In genomic region chr3:66153961-66154923, GRCh38 we compare ENCODE assay signal across 10 cellular contexts.
A peak's percentile ranks its signal among the peaks of the same experiment; 100 is the strongest.
DNase-seq lines count a peak whose midpoint lies in the region; ATAC-seq and TF ChIP-seq lines count a peak whose summit lies in the region.
"Had no signal": no experiment of that assay in that cellular context is flagged by ENCODE, and none has a peak within 500 bp of the region (broad histone marks: within the 10 kb centered on the region; RNA-seq: fewer than 3 reads in every experiment).

No MANE protein-coding gene starts in this region.

- H3K4me3 ChIP-seq in PC-3 (ENCODE audit: low read length) (no peak overlapping the region), fibroblast of pulmonary artery (replicated peaks; ENCODE audit: low read depth, low read length) (peak overlapping the region; percentile 42), uterus (peak overlapping the region; percentile 26 to 27)

- intact Hi-C loops in PC-3 (cut with micrococcal nuclease) (no loop called here), uterus (cut with DNase I; ENCODE audit: low total_unique reads) (no loop called here)

- no peaks in the 10 kb centered on the region for H3K4me1 ChIP-seq in PC-3 (ENCODE audit: insufficient read depth, low read length)
- no peaks in the 10 kb centered on the region for H3K4me1 ChIP-seq in uterus

- CTCF ChIA-PET in PC-3 (lab: Charles Lee) = no interaction called here

- no peak for TF ChIP-seq POLR2A in uterus (IDR thresholded peaks at IDR 0.05)

- H3K9me2 ChIP-seq in PC-3 (replicated peaks; ENCODE audit: low read length) = no peaks in the 10 kb centered on the region

- peaks cover 6% of the 10 kb centered on the region for H3K27me3 Mint-ChIP-seq in nephron progenitor cell (ENCODE audit: low read depth, poor library complexity)
- peaks cover 29% of the 10 kb centered on the region for H3K27me3 Mint-ChIP-seq in T-helper 17 cell
- H3K27me3 Mint-ChIP-seq: activated CD4-positive, alpha-beta T cell treated with anti-CD3 and anti-CD28 coated beads, Interleukin-2, amount 10 ng/mL, durations not matched to agents 24 days and 14 days had no signal

- no peaks in the 10 kb centered on the region for H3K9me3 Mint-ChIP-seq in nephron progenitor cell
- H3K9me3 Mint-ChIP-seq: activated CD4-positive, alpha-beta T cell treated with anti-CD3 and anti-CD28 coated beads, Interleukin-2, amount 10 ng/mL, durations not matched to agents 24 days and 14 days had no signal

- peak overlapping the region; percentile 67 for H3K27ac Mint-ChIP-seq in nephron progenitor cell
- no peak overlapping the region for H3K27ac Mint-ChIP-seq in T-helper 17 cell
- H3K27ac Mint-ChIP-seq: activated CD4-positive, alpha-beta T cell treated with anti-CD3 and anti-CD28 coated beads, Interleukin-2, amount 10 ng/mL, durations not matched to agents 24 days and 14 days had no signal

- no TSS peak for BruUV-seq in PC-3 (replicated peaks; lab: Mats Ljungman, UMichigan)

- no peaks in the 10 kb centered on the region for H4K20me1 ChIP-seq in PC-3 (ENCODE audit: low read length)

- no peaks in the 10 kb centered on the region for H3K9me3 ChIP-seq in PC-3 (ENCODE audit: low read length)
- H3K9me3 ChIP-seq in uterus = no peaks in the 10 kb centered on the region
- no peaks in the 10 kb centered on the region for H3K9me3 ChIP-seq in T-helper 17 cell (ENCODE audit: control insufficient read depth, low read length, poor library complexity, severe bottlenecking)

- no peak overlapping the region for H3K4me2 ChIP-seq in PC-3 (ENCODE audit: low read length)

- TF ChIP-seq CTCF in PC-3 (conservative IDR thresholded peaks at IDR 0.05; ENCODE audit: low read depth, low read length) (no peak), fibroblast of pulmonary artery (IDR thresholded peaks at IDR 0.05; ENCODE audit: low read length, missing control alignments) (no peak), nephron progenitor cell (IDR thresholded peaks at IDR 0.05) (no peak), uterus (IDR thresholded peaks at IDR 0.05) (no peak)

- H3K4me3 Mint-ChIP-seq in nephron progenitor cell = peak overlapping the region; percentile 58
- H3K4me3 Mint-ChIP-seq in T-helper 17 cell = no peak overlapping the region
- H3K4me3 Mint-ChIP-seq: activated CD4-positive, alpha-beta T cell treated with anti-CD3 and anti-CD28 coated beads, Interleukin-2, amount 10 ng/mL, durations not matched to agents 24 days and 14 days had no signal

- no peak overlapping the region for H3K9ac ChIP-seq in PC-3 (ENCODE audit: low read length)

- DNase-seq in PC-3 (peak; percentile 43), fibroblast of pulmonary artery (ENCODE audit: low read depth) (peak; percentile 38), nephron progenitor cell (no peak), uterus (no peak), NOMO-1 (lab: John Stamatoyannopoulos, UW; ENCODE audit: unreplicated experiment in 2 of 2) (no peak), T-helper 17 cell (no peak)
- DNase-seq: activated CD4-positive, alpha-beta T cell treated with anti-CD3 and anti-CD28 coated beads, Interleukin-2, amount 10 ng/mL, durations not matched to agents 24 days and 14 days; H7 had no signal

- H3K4me1 Mint-ChIP-seq in nephron progenitor cell (peaks cover 25% of the 10 kb centered on the region), T-helper 17 cell (no peaks in the 10 kb centered on the region)
- H3K4me1 Mint-ChIP-seq: activated CD4-positive, alpha-beta T cell treated with anti-CD3 and anti-CD28 coated beads, Interleukin-2, amount 10 ng/mL, durations not matched to agents 24 days and 14 days had no signal

- no peaks in the 10 kb centered on the region for H3F3A ChIP-seq in PC-3 (ENCODE audit: low read length, unreplicated experiment)

- H2AFZ ChIP-seq in PC-3 (ENCODE audit: low read length) = no peak overlapping the region

- POLR2A ChIA-PET in PC-3 (lab: Charles Lee; ENCODE audit: unreplicated experiment) = interaction anchor here (0.6 kb wide), 1 partner anchor 574 kb away, joined by 7 read pairs; no protein-coding TSS in a partner anchor

- no peaks in the 10 kb centered on the region for H3K79me2 ChIP-seq in PC-3 (ENCODE audit: low read length)

- ATAC-seq in PC-3 (peak; percentile 67; the same call in 1 of the 2 replicates), GM21447 (IDR thresholded peaks at IDR 0.05; ENCODE audit: unreplicated experiment) (no peak), T-helper 17 cell (no peak)
- ATAC-seq: left lobe of liver had no signal

- H3K27me3 ChIP-seq in PC-3 (ENCODE audit: low read length) = no peaks in the 10 kb centered on the region
- no peaks in the 10 kb centered on the region for H3K27me3 ChIP-seq in uterus

- no peak overlapping the region for H3K27ac ChIP-seq in PC-3 (ENCODE audit: low read length)
- H3K27ac ChIP-seq in uterus = peak overlapping the region; percentile 26 to 47

- H3K36me3 Mint-ChIP-seq in nephron progenitor cell (ENCODE audit: low read depth) (no peaks in the 10 kb centered on the region), T-helper 17 cell (ENCODE audit: low read depth) (no peaks in the 10 kb centered on the region)

- H3K36me3 ChIP-seq in PC-3 (ENCODE audit: low read depth, low read length) = no peaks in the 10 kb centered on the region
- no peaks in the 10 kb centered on the region for H3K36me3 ChIP-seq in uterus

Comparison
In these comparisons a context has a peak if more than half of its experiments do, and no peak if none do; other contexts are left out.
1. DNase-seq: peak in PC-3 (single experiment) and fibroblast of pulmonary artery (single experiment); none in nephron progenitor cell (single experiment), uterus (0 of 2), NOMO-1 (0 of 2) and T-helper 17 cell (0 of 3).